Comparison of ENCODE assay signal across 1 cellular context in genomic region chr10:59868974-59869940, GRCh38.
TF ChIP-seq lines count a peak whose summit lies in the region.

No MANE protein-coding gene starts in this region.

TF ChIP-seq in K562, 482 proteins besides CTCF, POLR2A, EP300 and RAD21:
- TF ChIP-seq ZNF384 (IDR thresholded peaks at IDR 0.05; ENCODE audit: low read depth, low read length) (peak; percentile 26; the same call in 1 of the 2 replicates), CREB3 (tag; conservative IDR thresholded peaks at IDR 0.05; ENCODE audit: low read depth) (no peak), MITF (IDR thresholded peaks at IDR 0.05) (no peak), PYGO2 (tag; IDR thresholded peaks at IDR 0.05) (no peak)
